In the genomic region with DNA sequence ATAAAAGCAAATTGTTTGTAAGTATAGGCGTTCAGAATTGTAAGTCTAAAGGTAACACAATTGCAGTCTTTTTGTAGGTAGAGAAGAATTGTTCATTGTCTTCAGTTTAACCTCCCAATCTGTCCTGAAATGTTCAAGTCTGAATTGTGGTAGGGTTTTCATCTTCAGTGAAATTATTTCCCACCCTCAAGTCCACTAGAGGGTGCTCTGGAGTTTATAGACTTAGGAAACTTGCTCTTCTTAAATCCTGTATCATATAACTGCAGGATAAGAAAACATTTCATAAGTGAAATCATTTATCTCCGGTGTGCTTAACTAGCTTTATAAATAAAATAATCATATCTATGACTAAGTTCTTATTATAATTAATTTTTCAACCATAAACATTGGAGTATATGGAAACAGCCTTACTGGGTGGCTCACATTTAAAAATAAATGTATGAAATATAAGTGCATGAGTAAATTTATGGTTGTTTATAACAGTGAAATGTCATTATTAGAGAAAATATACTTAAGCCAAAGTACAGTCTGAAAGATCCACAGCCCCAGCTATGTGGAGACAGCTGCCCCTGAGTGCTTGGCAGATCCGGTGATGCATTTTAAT, we compare ENCODE assay signal across 8 cellular contexts.
DNase-seq lines count a peak whose midpoint lies in the region; ATAC-seq lines count a peak whose summit lies in the region.

No MANE protein-coding gene starts in this region.

- no peak overlapping the region for H3K4me3 Mint-ChIP-seq in CD4-positive, CD25-positive, alpha-beta regulatory T cell
- H3K4me3 Mint-ChIP-seq in stimulated activated naive B cell treated with anti-CD40 and anti-IgM and Interleukin-4, amounts not matched to agents 10 μg/mL and 1 μg/mL and 100 μg/mL, for 72 hours, result no peak overlapping the region

- in situ Hi-C loops in T47D (cut with HindIII; ENCODE audit: low pct_unique_long_range_greater_than_20kb, low sequenced_read_pairs), result no loop called here

- DNase-seq in CD4-positive, CD25-positive, alpha-beta regulatory T cell, result peak in 2 of 3 donors; percentile 57 to 81
- DNase-seq in HCEC 1CT, result peak; percentile 52
- DNase-seq in NCI-H748 treated with DMSO at 0.1 percent for 48 hours (lab: John Stamatoyannopoulos, UW), result peak; percentile 91
- peak; percentile 50 to 65 for DNase-seq in T47D (ENCODE audit: low read depth in 1 of 2, low spot score in 1 of 2)
- no peak for DNase-seq in left colon
- no peak for DNase-seq in aorta
- DNase-seq in posterior vena cava (ENCODE audit: low spot score), result no peak
- no peak for DNase-seq in stimulated activated naive B cell treated with anti-CD40 and anti-IgM and Interleukin-4, amounts not matched to agents 10 μg/mL and 1 μg/mL and 100 μg/mL, for 72 hours

- ATAC-seq in CD4-positive, CD25-positive, alpha-beta regulatory T cell (ENCODE audit: low read depth in 2 of 2), result peak; percentile 53 to 55
- ATAC-seq in left colon (peak; percentile 62), aorta (ENCODE audit: low FRiP score) (peak; percentile 81)
- no peak for ATAC-seq in stimulated activated naive B cell treated with anti-CD40 and anti-IgM and Interleukin-4, amounts not matched to agents 10 μg/mL and 1 μg/mL and 100 μg/mL, for 72 hours (replicated peaks)

- no peak overlapping the region for H3K27ac ChIP-seq in CD4-positive, CD25-positive, alpha-beta regulatory T cell (ENCODE audit: insufficient read depth, low read length, poor library complexity, severe bottlenecking)
- no peak overlapping the region for H3K27ac ChIP-seq in aorta (ENCODE audit: low read depth in 1 of 2, low read length in 2 of 2)

- no peaks in the 10 kb centered on the region for H3K4me1 ChIP-seq in CD4-positive, CD25-positive, alpha-beta regulatory T cell (ENCODE audit: control insufficient read depth, insufficient read depth, low read length, poor library complexity, severe bottlenecking)
- peaks cover 5% of the 10 kb centered on the region in 2 donors for H3K4me1 ChIP-seq in aorta (ENCODE audit: control insufficient read depth in 1 of 2, insufficient read depth in 2 of 2, low read length in 2 of 2)

- intact Hi-C loops in left colon (cut with DNase I, micrococcal nuclease) (loop anchor here in 1 of 2 donors (10.0 kb wide), 1 partner anchor 246 kb away; no protein-coding TSS in a partner anchor), aorta (cut with DNase I) (no loop called here), posterior vena cava (cut with DNase I) (no loop called here)

- H3K4me3 ChIP-seq in CD4-positive, CD25-positive, alpha-beta regulatory T cell (ENCODE audit: low read depth, low read length), result no peak overlapping the region
- no peak overlapping the region for H3K4me3 ChIP-seq in aorta (ENCODE audit: low read length in 2 of 2)

- 46% methylated on average over 3 of the region's 3 CpGs for WGBS in aorta, 2 donors

- no peaks in the 10 kb centered on the region for H3K36me3 ChIP-seq in CD4-positive, CD25-positive, alpha-beta regulatory T cell (ENCODE audit: control insufficient read depth, insufficient read depth, low read length)
- peaks cover 4 to 5% of the 10 kb centered on the region in 2 donors for H3K36me3 ChIP-seq in aorta (ENCODE audit: control insufficient read depth in 1 of 2, insufficient read depth in 2 of 2, low read length in 1 of 2)

- H3K36me3 Mint-ChIP-seq in CD4-positive, CD25-positive, alpha-beta regulatory T cell, result peaks cover 4% of the 10 kb centered on the region
- H3K36me3 Mint-ChIP-seq in stimulated activated naive B cell treated with anti-CD40 and anti-IgM and Interleukin-4, amounts not matched to agents 10 μg/mL and 1 μg/mL and 100 μg/mL, for 72 hours, result peaks cover 32 to 60% of the 10 kb centered on the region in 2 donors

- H3K4me1 Mint-ChIP-seq in CD4-positive, CD25-positive, alpha-beta regulatory T cell, result peaks cover 4 to 34% (median 21%) of the 10 kb centered on the region in 4 donors
- H3K4me1 Mint-ChIP-seq in stimulated activated naive B cell treated with anti-CD40 and anti-IgM and Interleukin-4, amounts not matched to agents 10 μg/mL and 1 μg/mL and 100 μg/mL, for 72 hours, result peaks cover 0 to 9% of the 10 kb centered on the region in 2 donors

- H3K27me3 ChIP-seq in CD4-positive, CD25-positive, alpha-beta regulatory T cell (ENCODE audit: control insufficient read depth, insufficient read depth, low read length), result no peaks in the 10 kb centered on the region
- H3K27me3 ChIP-seq in aorta (ENCODE audit: control insufficient read depth in 1 of 2, insufficient read depth in 2 of 2, low read length in 1 of 2), result no peaks in the 10 kb centered on the region

- peaks cover 0 to 6% (median 1%) of the 10 kb centered on the region in 7 donors for H3K9me3 Mint-ChIP-seq in CD4-positive, CD25-positive, alpha-beta regulatory T cell
- peaks cover 0 to 3% of the 10 kb centered on the region in 2 donors for H3K9me3 Mint-ChIP-seq in stimulated activated naive B cell treated with anti-CD40 and anti-IgM and Interleukin-4, amounts not matched to agents 10 μg/mL and 1 μg/mL and 100 μg/mL, for 72 hours

- H3K27me3 Mint-ChIP-seq in CD4-positive, CD25-positive, alpha-beta regulatory T cell, result no peaks in the 10 kb centered on the region
- no peaks in the 10 kb centered on the region for H3K27me3 Mint-ChIP-seq in stimulated activated naive B cell treated with anti-CD40 and anti-IgM and Interleukin-4, amounts not matched to agents 10 μg/mL and 1 μg/mL and 100 μg/mL, for 72 hours

- H3K27ac Mint-ChIP-seq in CD4-positive, CD25-positive, alpha-beta regulatory T cell, result no peak overlapping the region
- H3K27ac Mint-ChIP-seq in stimulated activated naive B cell treated with anti-CD40 and anti-IgM and Interleukin-4, amounts not matched to agents 10 μg/mL and 1 μg/mL and 100 μg/mL, for 72 hours, result no peak overlapping the region

- H3K9me3 ChIP-seq in CD4-positive, CD25-positive, alpha-beta regulatory T cell (ENCODE audit: control insufficient read depth in 2 of 2, low read length in 2 of 2), result no peaks in the 10 kb centered on the region
- no peaks in the 10 kb centered on the region for H3K9me3 ChIP-seq in aorta (ENCODE audit: control insufficient read depth, low read length)

Comparison
In these comparisons a context has a peak if more than half of its experiments do, and no peak if none do; other contexts are left out.
1. ATAC-seq: peak in CD4-positive, CD25-positive, alpha-beta regulatory T cell (2 of 2), left colon (single experiment) and aorta (single experiment); none in stimulated activated naive B cell treated with anti-CD40 and anti-IgM and Interleukin-4, amounts not matched to agents 10 μg/mL and 1 μg/mL and 100 μg/mL, for 72 hours (0 of 2).
2. DNase-seq: peak in CD4-positive, CD25-positive, alpha-beta regulatory T cell (2 of 3), HCEC 1CT (single experiment), NCI-H748 treated with DMSO at 0.1 percent for 48 hours (single experiment) and T47D (2 of 2); none in left colon (0 of 2), aorta (0 of 2), posterior vena cava (single experiment) and stimulated activated naive B cell treated with anti-CD40 and anti-IgM and Interleukin-4, amounts not matched to agents 10 μg/mL and 1 μg/mL and 100 μg/mL, for 72 hours (single experiment).